Comparison of ENCODE assay signal across 11 cellular contexts in the genomic region with DNA sequence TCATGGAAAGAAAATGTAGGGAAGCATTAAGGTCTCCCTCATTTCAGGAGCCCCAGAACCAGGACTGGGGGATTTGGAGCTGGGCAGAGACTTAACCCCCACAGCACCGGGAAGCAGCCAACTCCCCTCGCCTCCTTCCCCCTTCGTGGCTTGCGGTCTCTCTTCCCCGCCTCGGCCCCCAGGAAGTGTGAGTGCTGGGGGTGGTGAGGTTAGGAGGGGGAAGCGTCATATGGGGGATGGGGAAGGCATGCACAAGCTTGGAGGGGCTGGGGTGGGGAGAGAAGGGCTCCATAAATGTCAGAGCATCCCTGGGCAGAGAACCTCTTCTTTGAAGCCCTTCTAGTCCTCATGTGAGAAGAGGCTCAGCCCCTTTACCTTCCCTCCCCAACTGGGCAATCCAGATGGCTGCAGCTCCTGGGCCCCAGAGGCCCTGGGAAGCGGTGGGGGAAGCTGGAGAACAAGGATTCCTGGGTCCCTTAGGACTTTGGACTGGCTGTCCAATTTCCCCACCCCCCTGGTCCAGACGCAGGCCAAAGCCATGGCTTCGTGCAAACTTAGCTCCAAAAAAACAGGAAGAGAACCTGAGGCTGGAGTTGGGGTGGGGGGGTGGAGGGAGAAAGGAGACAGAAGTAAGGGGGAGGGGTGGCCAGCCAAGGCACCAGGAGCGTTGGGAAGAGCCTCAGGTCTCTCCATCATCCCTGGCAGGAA. TPM values are rescaled to one million over a fixed set of nuclear protein-coding genes. Genes with fewer than 3 reads are reported as not detected.
DNase-seq lines count a peak whose midpoint lies in the region; ATAC-seq and TF ChIP-seq lines count a peak whose summit lies in the region.
"Had no signal": no experiment of that assay in that cellular context is flagged by ENCODE, and none has a peak within 500 bp of the region (broad histone marks: within the 10 kb centered on the region; RNA-seq: fewer than 3 reads in every experiment).

No MANE protein-coding gene starts in this region.

- WGBS in neuronal stem cell (ENCODE audit: extremely low coverage in 2 of 2, insufficient read length in 2 of 2, insufficient replicate concordance in 1 of 2), 2 donors, result no CpG with 5 or more reads among the region's 11 CpGs

- H2BK120ac ChIP-seq in neuronal stem cell (ENCODE audit: low read depth, low read length), result peak overlapping the region; percentile 12

- peak overlapping the region; percentile 91 for H3K4me3 Mint-ChIP-seq in CD4-positive, alpha-beta T cell
- H3K4me3 Mint-ChIP-seq in brain, result no peak overlapping the region

- H2BK12ac ChIP-seq in neuronal stem cell (ENCODE audit: low read length), result peak overlapping the region; percentile 69

- H3K36me3 Mint-ChIP-seq in CD4-positive, alpha-beta T cell (ENCODE audit: low read depth), result peaks cover 36% of the 10 kb centered on the region
- no peaks in the 10 kb centered on the region for H3K36me3 Mint-ChIP-seq in brain

- H2AK5ac ChIP-seq in neuronal stem cell (ENCODE audit: low read depth, low read length), result peak overlapping the region; percentile 86

- peak overlapping the region; percentile 91 for H2BK5ac ChIP-seq in neuronal stem cell (ENCODE audit: low read length)

- no peak overlapping the region for H3K18ac ChIP-seq in neuronal stem cell (ENCODE audit: low read length)

- no peak overlapping the region for H3K4me3 ChIP-seq in neuronal stem cell (ENCODE audit: low read length in 2 of 2)
- H3K4me3 ChIP-seq: right lobe of liver had no signal

- peaks cover 4% of the 10 kb centered on the region for H3K79me1 ChIP-seq in neuronal stem cell (ENCODE audit: low read depth, low read length)

- peaks cover 81% of the 10 kb centered on the region for H3K4me1 Mint-ChIP-seq in CD4-positive, alpha-beta T cell (ENCODE audit: low read depth)
- peaks cover 51% of the 10 kb centered on the region for H3K4me1 Mint-ChIP-seq in brain

- peaks cover 14 to 29% of the 10 kb centered on the region in 2 donors for H3K4me1 ChIP-seq in neuronal stem cell (ENCODE audit: control insufficient read depth in 2 of 2, insufficient read depth in 1 of 2, low read depth in 1 of 2, low read length in 2 of 2)

- peak overlapping the region; percentile 92 for H3K27ac Mint-ChIP-seq in CD4-positive, alpha-beta T cell
- peak overlapping the region in 3 of 5 experiments; percentile 30 to 83 (median 82) for H3K27ac Mint-ChIP-seq in brain

- ATAC-seq in CD4-positive, alpha-beta T cell (ENCODE audit: poor library complexity), result no peak
- ATAC-seq in HG02642 (IDR thresholded peaks at IDR 0.05; ENCODE audit: poor library complexity, unreplicated experiment) (no peak), GM21825 (IDR thresholded peaks at IDR 0.05; ENCODE audit: unreplicated experiment) (no peak)
- ATAC-seq: right lobe of liver had no signal

- no peak overlapping the region for H3K9ac ChIP-seq in neuronal stem cell (ENCODE audit: low read depth, low read length, poor library complexity)

- no peaks in the 10 kb centered on the region for H3K27me3 ChIP-seq in CD4-positive, alpha-beta T cell (ENCODE audit: control insufficient read depth, insufficient read depth, low read length)
- H3K27me3 ChIP-seq in neuronal stem cell (ENCODE audit: control insufficient read depth in 3 of 3, insufficient read depth in 3 of 3, low read depth in 1 of 3, low read length in 3 of 3), result no peaks in the 10 kb centered on the region
- H3K27me3 ChIP-seq: right lobe of liver had no signal

- H3K36me3 ChIP-seq in neuronal stem cell (replicated peaks in 1 of 2; ENCODE audit: control insufficient read depth in 2 of 2, insufficient read depth in 2 of 2, low read length in 2 of 2), result peaks cover 0 to 2% of the 10 kb centered on the region in 2 donors

- no peak overlapping the region for H4K91ac ChIP-seq in neuronal stem cell (ENCODE audit: low read depth, low read length, poor library complexity)

- no peak overlapping the region for H3K4ac ChIP-seq in neuronal stem cell (ENCODE audit: low read length)

- no peak overlapping the region for H3K14ac ChIP-seq in neuronal stem cell (ENCODE audit: low read length)

- H3K27me3 Mint-ChIP-seq in CD4-positive, alpha-beta T cell, result no peaks in the 10 kb centered on the region
- H3K27me3 Mint-ChIP-seq in brain, result no peaks in the 10 kb centered on the region

- intact Hi-C loops in CD4-positive, alpha-beta T cell (cut with DNase I, micrococcal nuclease), result no loop called here

- TF ChIP-seq CTCF in CD4-positive, alpha-beta T cell (IDR thresholded peaks at IDR 0.05), result no peak
- TF ChIP-seq CTCF in brain (conservative IDR thresholded peaks at IDR 0.05), result no peak

- no peak overlapping the region for H3K4me2 ChIP-seq in neuronal stem cell (ENCODE audit: insufficient read depth, low read length, poor library complexity, severe bottlenecking)

- CTCF ChIA-PET in CD4-positive, alpha-beta T cell (lab: Charles Lee), result interaction anchor here (0.6 to 0.7 kb wide), 2 partner anchors 12 to 22 kb away, joined by 3 read pairs; no protein-coding TSS in a partner anchor

- no peak overlapping the region for H4K8ac ChIP-seq in neuronal stem cell (ENCODE audit: low read depth, low read length)

- no peak overlapping the region for H2AFZ ChIP-seq in neuronal stem cell (ENCODE audit: low read length)

- H3K9me3 Mint-ChIP-seq in CD4-positive, alpha-beta T cell, result no peaks in the 10 kb centered on the region
- H3K9me3 Mint-ChIP-seq in brain, result no peaks in the 10 kb centered on the region

- H3K23ac ChIP-seq in neuronal stem cell (ENCODE audit: low read depth, low read length, poor library complexity), result no peak overlapping the region

- POLR2A ChIA-PET in CD4-positive, alpha-beta T cell (lab: Charles Lee), result interaction anchor here (0.7 to 10.7 kb wide), 8 partner anchors 10 to 163 kb away, joined by 3 to 189 read pairs (median 4); a partner anchor contains a TSS

- peak overlapping the region; percentile 88 for H3K27ac ChIP-seq in CD4-positive, alpha-beta T cell (ENCODE audit: low read depth, low read length)
- H3K27ac ChIP-seq in neuronal stem cell (replicated peaks; ENCODE audit: low read length), result no peak overlapping the region

- DNase-seq in CD4-positive, alpha-beta T cell, result peak in 1 of 10 experiments; percentile 45
- peak; percentile 65 for DNase-seq in MV-4-11 (lab: John Stamatoyannopoulos, UW)
- no peak for DNase-seq in neuronal stem cell (ENCODE audit: low spot score)
- DNase-seq in DMS 273 treated with DMSO at 0.1 percent for 48 hours (lab: John Stamatoyannopoulos, UW), result no peak
- no peak for DNase-seq in NCI-H2171 (lab: John Stamatoyannopoulos, UW)

- no peaks in the 10 kb centered on the region for H3K9me3 ChIP-seq in CD4-positive, alpha-beta T cell (ENCODE audit: control insufficient read depth, low read length)
- no peaks in the 10 kb centered on the region for H3K9me3 ChIP-seq in neuronal stem cell (replicated peaks in 1 of 2; ENCODE audit: control insufficient read depth in 2 of 2, insufficient read depth in 1 of 2, low read depth in 1 of 2, low read length in 2 of 2)
- H3K9me3 ChIP-seq: right lobe of liver had no signal

- peak overlapping the region; percentile 74 for H2BK15ac ChIP-seq in neuronal stem cell (ENCODE audit: low read length)

RNA-seq across cellular contexts. Expression of a gene that starts 7.8 kb away (rescaled TPM):
- total RNA-seq in CD4-positive, alpha-beta T cell, result 10 to 100 TPM; 22.8 to 25.1 TPM
- polyA plus RNA-seq in brain (ENCODE audit: insufficient read depth, low read depth, low replicate concordance), result 25.7 TPM
- polyA plus RNA-seq in neuronal stem cell (2013, experiment 1 of 2), result 5.5 TPM
- polyA plus RNA-seq in neuronal stem cell (2013, experiment 2 of 2), result 5.6 TPM

RNA-seq across cellular contexts. Expression of a gene that starts 17.0 kb away (rescaled TPM):
- total RNA-seq in CD4-positive, alpha-beta T cell, result not detected
- not detected for polyA plus RNA-seq in brain (ENCODE audit: insufficient read depth, low read depth, low replicate concordance)
- polyA plus RNA-seq in neuronal stem cell (2013, experiment 1 of 2), result not detected
- polyA plus RNA-seq in neuronal stem cell (2013, experiment 2 of 2), result 0.10 TPM
- total RNA-seq: right lobe of liver had no signal

RNA-seq across cellular contexts. Expression of a gene that starts 23.2 kb away (rescaled TPM):
- total RNA-seq in CD4-positive, alpha-beta T cell, result 1 to 10 TPM; 1.4 to 2.2 TPM
- 0.81 TPM for polyA plus RNA-seq in brain (ENCODE audit: insufficient read depth, low read depth, low replicate concordance)
- 2.7 TPM for polyA plus RNA-seq in neuronal stem cell (2013, experiment 1 of 2)
- 2.2 TPM for polyA plus RNA-seq in neuronal stem cell (2013, experiment 2 of 2)

RNA-seq across cellular contexts. Expression of a gene that starts 23.3 kb away (rescaled TPM):
- total RNA-seq in CD4-positive, alpha-beta T cell, result under 1 TPM; 0.33 to 0.39 TPM
- not detected for polyA plus RNA-seq in brain (ENCODE audit: insufficient read depth, low read depth, low replicate concordance)
- 0.03 TPM for polyA plus RNA-seq in neuronal stem cell (2013, experiment 1 of 2)
- polyA plus RNA-seq in neuronal stem cell (2013, experiment 2 of 2), result 0.06 TPM
- total RNA-seq: dermis microvascular lymphatic vessel endothelial cell, right lobe of liver, ureter had no signal

RNA-seq across cellular contexts. Expression of a gene that starts 27.2 kb away (rescaled TPM):
- total RNA-seq in CD4-positive, alpha-beta T cell, result 10 to 100 TPM; 16.7 to 19.4 TPM
- polyA plus RNA-seq in brain (ENCODE audit: insufficient read depth, low read depth, low replicate concordance), result 47.9 TPM
- 42.3 TPM for polyA plus RNA-seq in neuronal stem cell (2013, experiment 1 of 2)
- 41.1 TPM for polyA plus RNA-seq in neuronal stem cell (2013, experiment 2 of 2)
